Comparison of ENCODE assay signal across 1 cellular context in genomic region chr3:52238193-52238760, GRCh38.
TF ChIP-seq lines count a peak whose summit lies in the region.

No MANE protein-coding gene starts in this region.

TF ChIP-seq in HepG2, 621 proteins besides CTCF, POLR2A, EP300 and RAD21 (continued from another document and continues in another):
- TF ChIP-seq ZNF407 (CRISPR knock-in tag; IDR thresholded peaks at IDR 0.05; ENCODE audit: not compliant biosample characterization) (peak; percentile 13), CREM (IDR thresholded peaks at IDR 0.05) (peak; percentile 67; the same call in 1 of the 2 replicates), CREM (CRISPR knock-in tag; IDR thresholded peaks at IDR 0.05) (no peak), ZFP41 (CRISPR knock-in tag; IDR thresholded peaks at IDR 0.05; ENCODE audit: borderline replicate concordance) (0 out of 2 replicates have a peak, but pooled peaks have one; percentile 23), ZNF703 (CRISPR knock-in tag; IDR thresholded peaks at IDR 0.05; ENCODE audit: borderline replicate concordance) (0 out of 2 replicates have a peak, but pooled peaks have one; percentile 28), ZBED4 (CRISPR knock-in tag; IDR thresholded peaks at IDR 0.05; ENCODE audit: borderline replicate concordance) (no peak), ZNF589 (CRISPR knock-in tag; conservative IDR thresholded peaks at IDR 0.05) (peak; percentile 89), TMF1 (CRISPR knock-in tag; IDR thresholded peaks at IDR 0.05; ENCODE audit: low read depth) (0 out of 2 replicates have a peak, but pooled peaks have one; percentile 31), SMYD3 (CRISPR knock-in tag; IDR thresholded peaks at IDR 0.05) (peak; percentile 81; the same call in 1 of the 2 replicates), ZBTB7A (CRISPR knock-in tag; IDR thresholded peaks at IDR 0.05) (no peak), MAX (IDR thresholded peaks at IDR 0.05) (peak; percentile 80), MAFF (IDR thresholded peaks at IDR 0.05; ENCODE audit: low read depth, low read length) (no peak), MEIS2 (CRISPR knock-in tag; IDR thresholded peaks at IDR 0.05) (0 out of 2 replicates have a peak, but pooled peaks have one; percentile 15), POLR2G (IDR thresholded peaks at IDR 0.05; ENCODE audit: low read depth, low read length) (peak; percentile 68), ARID5B (CRISPR knock-in tag; IDR thresholded peaks at IDR 0.05) (peak; percentile 74), ZMYM2 (CRISPR knock-in tag; IDR thresholded peaks at IDR 0.05) (peak; percentile 69), NFKB2 (CRISPR knock-in tag; IDR thresholded peaks at IDR 0.05; ENCODE audit: borderline replicate concordance) (0 out of 2 replicates have a peak, but pooled peaks have one; percentile 45), ZNF224 (CRISPR knock-in tag; IDR thresholded peaks at IDR 0.05) (0 out of 2 replicates have a peak, but pooled peaks have one; percentile 51), U2AF1 (optimal IDR thresholded peaks at IDR 0.05; ENCODE audit: low read depth, low read length) (no peak), SALL1 (CRISPR knock-in tag; IDR thresholded peaks at IDR 0.05) (peak; percentile 69), SAP130 (CRISPR knock-in tag; IDR thresholded peaks at IDR 0.05; ENCODE audit: low read depth) (peak; percentile 89), STAT5B (CRISPR knock-in tag; IDR thresholded peaks at IDR 0.05) (no peak), MYPOP (CRISPR knock-in tag; IDR thresholded peaks at IDR 0.05) (0 out of 2 replicates have a peak, but pooled peaks have one; percentile 57), MXI1 (IDR thresholded peaks at IDR 0.05; ENCODE audit: borderline replicate concordance, low read depth, low read length) (peak; percentile 90), ZNF570 (CRISPR knock-in tag; IDR thresholded peaks at IDR 0.05; ENCODE audit: borderline replicate concordance) (no peak), ZNF331 (CRISPR knock-in tag; IDR thresholded peaks at IDR 0.05) (no peak), YEATS2 (CRISPR knock-in tag; IDR thresholded peaks at IDR 0.05; ENCODE audit: borderline replicate concordance) (0 out of 2 replicates have a peak, but pooled peaks have one; percentile 14), SATB2 (CRISPR knock-in tag; IDR thresholded peaks at IDR 0.05) (no peak), ESRRA (CRISPR knock-in tag; IDR thresholded peaks at IDR 0.05; ENCODE audit: low read depth) (peak; percentile 99), ATF4 (CRISPR knock-in tag; IDR thresholded peaks at IDR 0.05) (peak in 1 of 2 experiments; percentile 50; a peak in 2 of 4 replicates), BCLAF1 (IDR thresholded peaks at IDR 0.05) (no peak), HMG20A (CRISPR knock-in tag; IDR thresholded peaks at IDR 0.05; ENCODE audit: borderline replicate concordance) (0 out of 2 replicates have a peak, but pooled peaks have one; percentile 31), ZFX (CRISPR knock-in tag; IDR thresholded peaks at IDR 0.05; ENCODE audit: low read depth) (peak; percentile 54; the same call in 1 of the 2 replicates)
